In genomic region chr7:94332571-94332970, GRCh38 we compare ENCODE assay signal across 13 cellular contexts.
DNase-seq lines count a peak whose midpoint lies in the region; ATAC-seq and TF ChIP-seq lines count a peak whose summit lies in the region.
"Had no signal": no experiment of that assay in that cellular context is flagged by ENCODE, and none has a peak within 500 bp of the region (broad histone marks: within the 10 kb centered on the region; RNA-seq: fewer than 3 reads in every experiment).

No MANE protein-coding gene starts in this region.

- no peak overlapping the region for H3K9ac ChIP-seq in GM23248
- H3K9ac ChIP-seq: BLaER1 treated with 17β-estradiol and CSF1 and Interleukin-3, amounts not matched to agents 10 nM and 100 nM had no signal

- in situ Hi-C loops in GM23248 (cut with MboI), result no loop called here

- no peak overlapping the region for H3K27ac ChIP-seq in GM23248
- H3K27ac ChIP-seq: BLaER1 treated with 17β-estradiol and CSF1 and Interleukin-3, amounts not matched to agents 10 nM and 100 nM had no signal

- WGBS in GM23248 (ENCODE audit: low coverage in 1 of 2, low lambda C conversion rate in 2 of 2, missing lambda C conversion rate in 2 of 2), 2 experiments, result 97 to 98% methylated on average over 2 of the region's 2 CpGs

- peaks cover 32% of the 10 kb centered on the region for H3K4me1 ChIP-seq in GM23248 (ENCODE audit: insufficient read depth)

- no peaks in the 10 kb centered on the region for H3K79me2 ChIP-seq in GM23248 (ENCODE audit: insufficient read depth)

- no peaks in the 10 kb centered on the region for H3K9me2 ChIP-seq in GM23248 (ENCODE audit: insufficient read depth)

- H3K4me3 ChIP-seq in GM23248, result no peak overlapping the region
- H3K4me3 ChIP-seq in epithelial cell of esophagus (ENCODE audit: low read length), result no peak overlapping the region
- H3K4me3 ChIP-seq: BLaER1 treated with 17β-estradiol and CSF1 and Interleukin-3, amounts not matched to agents 10 nM and 100 nM had no signal

- DNase-seq in DMS53 (lab: John Stamatoyannopoulos, UW) (peak; percentile 49), GM23248 (peak; percentile 12), NCI-H526 treated with DMSO at 0.1 percent for 48 hours (lab: John Stamatoyannopoulos, UW) (peak; percentile 24), epithelial cell of esophagus (ENCODE audit: low read depth) (peak; percentile 68), SK-N-DZ (ENCODE audit: low spot score) (no peak)
- DNase-seq: ACHN; CD4-positive, CD25-positive, alpha-beta regulatory T cell; DMS79; EL; H7 had no signal

- peaks cover 28% of the 10 kb centered on the region for H3F3A ChIP-seq in GM23248 (ENCODE audit: insufficient read depth)

- no peaks in the 10 kb centered on the region for H3K36me3 ChIP-seq in GM23248 (ENCODE audit: low read depth)
- H3K36me3 ChIP-seq: BLaER1 treated with 17β-estradiol and CSF1 and Interleukin-3, amounts not matched to agents 10 nM and 100 nM had no signal

- H2AFZ ChIP-seq in GM23248, result no peak overlapping the region

- no peaks in the 10 kb centered on the region for H4K20me1 ChIP-seq in GM23248 (ENCODE audit: insufficient read depth)
- H4K20me1 ChIP-seq: BLaER1 treated with 17β-estradiol and CSF1 and Interleukin-3, amounts not matched to agents 10 nM and 100 nM had no signal

- no peak overlapping the region for H3K4me2 ChIP-seq in GM23248 (ENCODE audit: unreplicated experiment)
- H3K4me2 ChIP-seq: BLaER1 treated with 17β-estradiol and CSF1 and Interleukin-3, amounts not matched to agents 10 nM and 100 nM had no signal

- no peak for TF ChIP-seq CTCF in epithelial cell of esophagus (IDR thresholded peaks at IDR 0.05; ENCODE audit: insufficient read depth, low read depth, low read length, missing control alignments)

- no peaks in the 10 kb centered on the region for H3K27me3 ChIP-seq in GM23248 (replicated peaks; ENCODE audit: insufficient read depth)
- H3K27me3 ChIP-seq: BLaER1 treated with 17β-estradiol and CSF1 and Interleukin-3, amounts not matched to agents 10 nM and 100 nM had no signal

- ATAC-seq in HG03039 (IDR thresholded peaks at IDR 0.05; ENCODE audit: unreplicated experiment) (no peak), GM19035 (IDR thresholded peaks at IDR 0.05; ENCODE audit: unreplicated experiment) (no peak)

- no peaks in the 10 kb centered on the region for H3K9me3 ChIP-seq in GM23248 (ENCODE audit: low read depth)
- H3K9me3 ChIP-seq: BLaER1 treated with 17β-estradiol and CSF1 and Interleukin-3, amounts not matched to agents 10 nM and 100 nM had no signal
